15 cellular contexts compared by ENCODE assay signal in genomic region chr13:80345771-80346510, GRCh38.
"Had no signal": no experiment of that assay in that cellular context is flagged by ENCODE, and none has a peak within 500 bp of the region (broad histone marks: within the 10 kb centered on the region; RNA-seq: fewer than 3 reads in every experiment).

No MANE protein-coding gene starts in this region.

- FAIRE-seq: islet of Langerhans had no signal

- H3K4me3 ChIP-seq: heart left ventricle had no signal

- H3K36me3 Mint-ChIP-seq: activated CD4-positive, alpha-beta memory T cell treated with anti-CD3 and anti-CD28 coated beads for 36 hours; activated CD8-positive, alpha-beta memory T cell treated with anti-CD3 and anti-CD28 coated beads, Interleukin-2, amount 10 ng/mL, durations not matched to agents 7 days and 5 days; activated naive CD4-positive, alpha-beta T cell treated with anti-CD3 and anti-CD28 coated beads, Interleukin-2, amount 50 U/mL, for 72 hours; stimulated activated effector memory CD8-positive, alpha-beta T cell treated with anti-CD3 and anti-CD28 coated beads, Interleukin-12 subunit alpha, Interleukin-12 subunit beta, amount 100 ng/mL, for 72 hours had no signal

- H3K9me3 ChIP-seq: heart left ventricle had no signal

- H3K4me3 Mint-ChIP-seq: activated CD4-positive, alpha-beta memory T cell treated with anti-CD3 and anti-CD28 coated beads for 36 hours; activated CD4-positive, alpha-beta T cell treated with anti-CD3 and anti-CD28 coated beads for 36 hours; activated CD8-positive, alpha-beta memory T cell treated with anti-CD3 and anti-CD28 coated beads, Interleukin-2, amount 10 ng/mL, durations not matched to agents 7 days and 5 days; central memory CD8-positive, alpha-beta T cell; stimulated activated effector memory CD8-positive, alpha-beta T cell treated with anti-CD3 and anti-CD28 coated beads, Interleukin-12 subunit alpha, Interleukin-12 subunit beta, amount 100 ng/mL, for 72 hours; T-helper 17 cell had no signal

- H3K27ac Mint-ChIP-seq: activated CD4-positive, alpha-beta memory T cell treated with anti-CD3 and anti-CD28 coated beads for 36 hours; activated CD4-positive, alpha-beta T cell treated with anti-CD3 and anti-CD28 coated beads for 36 hours; activated CD8-positive, alpha-beta memory T cell treated with anti-CD3 and anti-CD28 coated beads, Interleukin-2, amount 10 ng/mL, durations not matched to agents 7 days and 5 days; activated naive CD4-positive, alpha-beta T cell treated with anti-CD3 and anti-CD28 coated beads, Interleukin-2, amount 50 U/mL, for 72 hours; stimulated activated effector memory CD8-positive, alpha-beta T cell treated with anti-CD3 and anti-CD28 coated beads, Interleukin-12 subunit alpha, Interleukin-12 subunit beta, amount 100 ng/mL, for 72 hours; T-helper 17 cell had no signal

- H3K27me3 ChIP-seq: heart left ventricle had no signal

- H3K9me3 Mint-ChIP-seq: activated CD4-positive, alpha-beta memory T cell treated with anti-CD3 and anti-CD28 coated beads for 36 hours; activated naive CD4-positive, alpha-beta T cell treated with anti-CD3 and anti-CD28 coated beads, Interleukin-2, amount 50 U/mL, for 72 hours; central memory CD8-positive, alpha-beta T cell; stimulated activated effector memory CD8-positive, alpha-beta T cell treated with anti-CD3 and anti-CD28 coated beads, Interleukin-12 subunit alpha, Interleukin-12 subunit beta, amount 100 ng/mL, for 72 hours had no signal

- H3K36me3 ChIP-seq: heart left ventricle had no signal

- DNase-seq: activated CD4-positive, alpha-beta memory T cell treated with anti-CD3 and anti-CD28 coated beads for 36 hours; activated CD4-positive, alpha-beta T cell treated with anti-CD3 and anti-CD28 coated beads for 36 hours; activated CD8-positive, alpha-beta memory T cell treated with anti-CD3 and anti-CD28 coated beads, Interleukin-2, amount 10 ng/mL, durations not matched to agents 7 days and 5 days; activated effector memory CD4-positive, alpha-beta T cell treated with anti-CD3 and anti-CD28 coated beads, Interleukin-2, amount 50 U/mL, for 16 hours; activated T-cell treated with anti-CD3 and anti-CD28 coated beads, Interleukin-2, amount 50 U/mL, for 1 hour; cortex of kidney; effector CD8-positive, alpha-beta T cell; foreskin melanocyte; heart left ventricle; stimulated activated CD4-positive, alpha-beta T cell treated with anti-CD3 and anti-CD28 coated beads, Interleukin-12 subunit alpha, Interleukin-12 subunit beta, amount 100 ng/mL, for 4 hours; T-helper 17 cell had no signal

- ATAC-seq: activated CD4-positive, alpha-beta T cell treated with anti-CD3 and anti-CD28 coated beads for 36 hours; activated CD8-positive, alpha-beta memory T cell treated with anti-CD3 and anti-CD28 coated beads, Interleukin-2, amount 10 ng/mL, durations not matched to agents 7 days and 5 days; activated naive CD4-positive, alpha-beta T cell treated with anti-CD3 and anti-CD28 coated beads, Interleukin-2, amount 50 U/mL, for 72 hours; heart left ventricle; stimulated activated effector memory CD8-positive, alpha-beta T cell treated with anti-CD3 and anti-CD28 coated beads, Interleukin-12 subunit alpha, Interleukin-12 subunit beta, amount 100 ng/mL, for 72 hours; T-helper 17 cell had no signal
